In genomic region chr11:2701898-2702434, GRCh38 we compare ENCODE assay signal across 15 cellular contexts. TPM values are rescaled to one million over a fixed set of nuclear protein-coding genes. Genes with fewer than 3 reads are reported as not detected.
DNase-seq lines count a peak whose midpoint lies in the region; ATAC-seq and TF ChIP-seq lines count a peak whose summit lies in the region.
"Had no signal": no experiment of that assay in that cellular context is flagged by ENCODE, and none has a peak within 500 bp of the region (broad histone marks: within the 10 kb centered on the region; RNA-seq: fewer than 3 reads in every experiment).

No MANE protein-coding gene starts in this region.

- H3K9me3 ChIP-seq in HEK293 (ENCODE audit: control insufficient read depth, insufficient read depth, low read depth, low read length): no peaks in the 10 kb centered on the region
- peaks cover 5% of the 10 kb centered on the region for H3K9me3 ChIP-seq in endodermal cell (ENCODE audit: control insufficient read depth, low read length)

- ATAC-seq in GM18498 (IDR thresholded peaks at IDR 0.05; ENCODE audit: unreplicated experiment) (no peak), HG03196 (IDR thresholded peaks at IDR 0.05; ENCODE audit: unreplicated experiment) (no peak)

- H3K4me3 ChIP-seq in HEK293 (ENCODE audit: low read depth, low read length): no peak overlapping the region
- no peak overlapping the region for H3K4me3 ChIP-seq in endodermal cell (ENCODE audit: low read length)

- H3K9me3 Mint-ChIP-seq in CD14-positive monocyte (peaks cover 11 to 16% (median 13%) of the 10 kb centered on the region in 7 donors), endodermal cell (peaks cover 20% of the 10 kb centered on the region), nephron progenitor cell (peaks cover 18% of the 10 kb centered on the region)

- H3K4me1 ChIP-seq in HEK293 (ENCODE audit: control insufficient read depth, insufficient read depth, low read length) (no peaks in the 10 kb centered on the region), endodermal cell (ENCODE audit: control insufficient read depth, insufficient read depth, low read length) (peaks cover 12% of the 10 kb centered on the region)

- DNase-seq in CD14-positive monocyte (ENCODE audit: low spot score) (peak; percentile 13), endodermal cell (peak; percentile 49), nephron progenitor cell (no peak), dedifferentiated amniotic fluid mesenchymal stem cell (ENCODE audit: extremely low spot score) (no peak)
- DNase-seq in activated CD4-positive, alpha-beta T cell treated with anti-CD3 and anti-CD28 coated beads, Interleukin-2, amount 50 U/mL, for 4 hours: no peak
- DNase-seq: activated CD8-positive, alpha-beta memory T cell treated with anti-CD3 and anti-CD28 coated beads for 24 hours; dermis blood vessel endothelial cell; erythroblast; NCI-H2081 treated with DMSO at 0.1 percent for 48 hours; NCI-H526 treated with DMSO at 0.1 percent for 48 hours; stimulated activated CD4-positive, alpha-beta T cell treated with anti-CD3 and anti-CD28 coated beads, Interleukin-2, amount 100 ng/mL, for 24 hours had no signal

- H3K27ac Mint-ChIP-seq in CD14-positive monocyte (no peak overlapping the region), endodermal cell (no peak overlapping the region), nephron progenitor cell (peak overlapping the region; percentile 95)

- no peak overlapping the region for H3K9ac ChIP-seq in endodermal cell (ENCODE audit: extremely low read depth, low read length, poor library complexity, severe bottlenecking)

- WGBS in endodermal cell (ENCODE audit: insufficient coverage in 1 of 2, insufficient read length in 1 of 2), 2 experiments: 87 to 95% methylated on average over 3 to 5 of the region's 5 CpGs

- CTCF ChIA-PET in HEK293 (lab: Yijun Ruan, JAX): interaction anchor here (0.9 to 1.4 kb wide), 2 partner anchors 169 to 186 kb away, joined by 3 to 4 read pairs; no protein-coding TSS in a partner anchor

- no peaks in the 10 kb centered on the region for H3K27me3 ChIP-seq in endodermal cell (ENCODE audit: control insufficient read depth, insufficient read depth, low read length, poor library complexity, severe bottlenecking)

- H3K27me3 Mint-ChIP-seq in CD14-positive monocyte (ENCODE audit: low read depth in 3 of 3) (peaks cover 5 to 7% (median 7%) of the 10 kb centered on the region in 3 donors), endodermal cell (ENCODE audit: insufficient read depth) (peaks cover 49% of the 10 kb centered on the region), nephron progenitor cell (ENCODE audit: low read depth, poor library complexity) (peaks cover 3% of the 10 kb centered on the region)
- H3K27me3 Mint-ChIP-seq: B cell had no signal

- H3K36me3 ChIP-seq in HEK293 (ENCODE audit: control insufficient read depth in 2 of 2, insufficient read depth in 1 of 2, low read length in 2 of 2) (no peaks in the 10 kb centered on the region), endodermal cell (ENCODE audit: control insufficient read depth, insufficient read depth, low read length) (no peaks in the 10 kb centered on the region)

- H3K4me1 Mint-ChIP-seq in CD14-positive monocyte (peaks cover 30% of the 10 kb centered on the region), endodermal cell (peaks cover 43% of the 10 kb centered on the region), nephron progenitor cell (peaks cover 65% of the 10 kb centered on the region)

- peaks cover 26 to 29% of the 10 kb centered on the region in 2 donors for H3K36me3 Mint-ChIP-seq in CD14-positive monocyte
- no peaks in the 10 kb centered on the region for H3K36me3 Mint-ChIP-seq in endodermal cell (ENCODE audit: low read depth)
- peaks cover 4% of the 10 kb centered on the region for H3K36me3 Mint-ChIP-seq in nephron progenitor cell (ENCODE audit: low read depth)

- POLR2A ChIA-PET in HEK293 (lab: Yijun Ruan, JAX): no interaction called here

- intact Hi-C loops in CD14-positive monocyte (cut with micrococcal nuclease): no loop called here

- TF ChIP-seq CTCF in CD14-positive monocyte (IDR thresholded peaks at IDR 0.05): no peak
- TF ChIP-seq CTCF in HEK293 (tag by site-specific recombination; IDR thresholded peaks at IDR 0.05): no peak
- TF ChIP-seq CTCF in endodermal cell (conservative IDR thresholded peaks at IDR 0.05): no peak
- TF ChIP-seq CTCF in nephron progenitor cell (IDR thresholded peaks at IDR 0.05): no peak

- no peak overlapping the region for H3K27ac ChIP-seq in HEK293 (ENCODE audit: extremely low read depth, low read depth, low read length)
- H3K27ac ChIP-seq in endodermal cell (ENCODE audit: low read depth, low read length): no peak overlapping the region

- no peak overlapping the region for H3K4me3 Mint-ChIP-seq in CD14-positive monocyte
- H3K4me3 Mint-ChIP-seq in endodermal cell: no peak overlapping the region
- H3K4me3 Mint-ChIP-seq in nephron progenitor cell: peak overlapping the region; percentile 68

TF ChIP-seq in HEK293, 187 proteins besides CTCF, POLR2A, EP300 and RAD21:
- TF ChIP-seq ZFP3 (tag by site-specific recombination; IDR thresholded peaks at IDR 0.05; ENCODE audit: low read depth) (no peak), MYNN (tag by site-specific recombination; IDR thresholded peaks at IDR 0.05; ENCODE audit: borderline replicate concordance) (0 out of 2 replicates have a peak, but pooled peaks have one; percentile 20), ZNF449 (tag by site-specific recombination; IDR thresholded peaks at IDR 0.05) (no peak), ZNF580 (tag by site-specific recombination; IDR thresholded peaks at IDR 0.05) (no peak), ZNF184 (tag by site-specific recombination; IDR thresholded peaks at IDR 0.05) (no peak), ZNF830 (tag by site-specific recombination; IDR thresholded peaks at IDR 0.05; ENCODE audit: low read depth) (no peak)
TF ChIP-seq in HEK293: peak in this region for 1.

RNA-seq across cellular contexts. Expression of gene KCNQ1OT1, which starts 2.2 kb away (rescaled TPM):
- under 1 TPM; 0.01 to 0.03 TPM for polyA plus RNA-seq in CD14-positive monocyte
- total RNA-seq in endodermal cell: 1 to 10 TPM; 5.2 to 6.9 TPM
- 0.71 TPM for polyA plus RNA-seq in endodermal cell (2013, experiment 1 of 2)
- polyA plus RNA-seq in endodermal cell (2013, experiment 2 of 2): 0.99 TPM

Comparison
In these comparisons a context has a peak if more than half of its experiments do, and no peak if none do; other contexts are left out.
1. DNase-seq: peak in CD14-positive monocyte (single experiment) and endodermal cell (single experiment); none in nephron progenitor cell (single experiment), dedifferentiated amniotic fluid mesenchymal stem cell (single experiment) and activated CD4-positive, alpha-beta T cell treated with anti-CD3 and anti-CD28 coated beads, Interleukin-2, amount 50 U/mL, for 4 hours (0 of 2).